In the genomic region with DNA sequence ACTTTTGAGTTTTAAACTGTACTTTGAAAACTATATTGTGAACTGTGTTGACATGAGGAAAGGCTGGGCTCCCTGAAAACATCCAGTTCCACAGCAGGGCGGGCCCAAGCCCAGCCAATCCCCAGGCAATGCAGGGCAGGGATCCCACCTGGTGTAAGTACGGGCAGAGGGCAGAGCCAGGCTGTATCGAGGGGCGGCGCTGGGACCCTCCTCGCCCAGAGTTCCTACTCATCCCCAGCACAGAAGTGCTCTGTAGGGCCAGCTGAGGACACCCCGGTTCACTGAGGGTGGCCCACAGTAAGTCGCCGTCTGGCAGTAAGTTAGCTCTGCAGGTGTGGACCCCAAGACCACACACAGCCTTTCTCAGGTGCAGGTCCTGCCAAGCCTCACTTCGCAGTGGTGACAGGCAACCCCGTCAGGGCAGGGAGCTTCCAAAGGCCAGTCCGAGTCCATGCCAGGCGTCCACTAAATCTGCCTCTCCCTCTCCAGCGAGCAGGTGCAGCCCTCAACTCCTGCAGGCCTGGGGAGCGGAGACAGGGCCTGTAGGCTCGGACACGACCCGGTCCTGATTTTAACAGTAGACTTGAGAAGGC, we compare ENCODE assay signal across 9 cellular contexts. TPM values are rescaled to one million over a fixed set of nuclear protein-coding genes. Genes with fewer than 3 reads are reported as not detected.
DNase-seq lines count a peak whose midpoint lies in the region; ATAC-seq and TF ChIP-seq lines count a peak whose summit lies in the region.
"Had no signal": no experiment of that assay in that cellular context is flagged by ENCODE, and none has a peak within 500 bp of the region (broad histone marks: within the 10 kb centered on the region; RNA-seq: fewer than 3 reads in every experiment).

No MANE protein-coding gene starts in this region.

- no peaks in the 10 kb centered on the region for H4K20me1 ChIP-seq in hepatocyte (ENCODE audit: insufficient read depth, poor library complexity, severe bottlenecking)

- CTCF ChIA-PET in WTC11 (lab: Charles Lee) = interaction anchor here (2.0 to 5.8 kb wide), 3 partner anchors 8 to 13 kb away, joined by 8 to 32 read pairs (median 16); a partner anchor contains a TSS

- no peaks in the 10 kb centered on the region for H3K9me3 Mint-ChIP-seq in activated CD4-positive, alpha-beta T cell treated with anti-CD3 and anti-CD28 coated beads, Interleukin-2, amount 10 ng/mL, durations not matched to agents 24 days and 14 days
- no peaks in the 10 kb centered on the region for H3K9me3 Mint-ChIP-seq in WTC11
- H3K9me3 Mint-ChIP-seq in stimulated activated effector memory CD8-positive, alpha-beta T cell treated with anti-CD3 and anti-CD28 coated beads, Interleukin-12 subunit alpha, Interleukin-12 subunit beta, amount 100 ng/mL, for 72 hours = no peaks in the 10 kb centered on the region

- peak overlapping the region; percentile 96 for H3K4me2 ChIP-seq in hepatocyte

- peaks cover 16% of the 10 kb centered on the region for H3K36me3 Mint-ChIP-seq in activated CD4-positive, alpha-beta T cell treated with anti-CD3 and anti-CD28 coated beads, Interleukin-2, amount 10 ng/mL, durations not matched to agents 24 days and 14 days (ENCODE audit: low read depth)
- H3K36me3 Mint-ChIP-seq in WTC11 = 0 out of 2 replicates have a peak, but pooled peaks cover 3% of the 10 kb centered on the region
- H3K36me3 Mint-ChIP-seq in stimulated activated effector memory CD8-positive, alpha-beta T cell treated with anti-CD3 and anti-CD28 coated beads, Interleukin-12 subunit alpha, Interleukin-12 subunit beta, amount 100 ng/mL, for 72 hours = peaks cover 44% of the 10 kb centered on the region

- H3K27me3 ChIP-seq in hepatocyte = no peaks in the 10 kb centered on the region

- no peaks in the 10 kb centered on the region for H3K9me3 ChIP-seq in hepatocyte (ENCODE audit: low read depth)

- H3K27me3 Mint-ChIP-seq in activated CD4-positive, alpha-beta T cell treated with anti-CD3 and anti-CD28 coated beads, Interleukin-2, amount 10 ng/mL, durations not matched to agents 24 days and 14 days = no peaks in the 10 kb centered on the region
- H3K27me3 Mint-ChIP-seq in WTC11 (ENCODE audit: low read depth) = peaks cover 4% of the 10 kb centered on the region; the same call in 1 of the 2 replicates

- TF ChIP-seq CTCF in WTC11 (IDR thresholded peaks at IDR 0.05) = no peak
- no peak for TF ChIP-seq CTCF in hepatocyte (IDR thresholded peaks at IDR 0.05; ENCODE audit: poor library complexity)

- peak overlapping the region; percentile 52 for H3K27ac ChIP-seq in hepatocyte

- peaks cover 11% of the 10 kb centered on the region for H3K79me2 ChIP-seq in hepatocyte

- peak; percentile 64 for DNase-seq in activated CD4-positive, alpha-beta T cell treated with anti-CD3 and anti-CD28 coated beads, Interleukin-2, amount 10 ng/mL, durations not matched to agents 24 days and 14 days
- no peak for DNase-seq in activated CD4-positive, alpha-beta T cell treated with anti-CD3 and anti-CD28 coated beads, Interleukin-2, amount 50 U/mL, for 4 hours
- DNase-seq in WTC11 (ENCODE audit: low spot score) (peak; percentile 11), hepatocyte (ENCODE audit: low spot score) (peak; percentile 5), HT-29 (ENCODE audit: low spot score) (no peak), RPMI8226 (no peak)
- no peak for DNase-seq in stimulated activated effector memory CD8-positive, alpha-beta T cell treated with anti-CD3 and anti-CD28 coated beads, Interleukin-12 subunit alpha, Interleukin-12 subunit beta, amount 100 ng/mL, for 72 hours (ENCODE audit: low spot score in 2 of 2)
- DNase-seq: stimulated activated CD8-positive, alpha-beta memory T cell treated with anti-CD3 and anti-CD28 coated beads, Interleukin-4, amount 100 ng/mL, for 48 hours had no signal

- H3K4me1 Mint-ChIP-seq in activated CD4-positive, alpha-beta T cell treated with anti-CD3 and anti-CD28 coated beads, Interleukin-2, amount 10 ng/mL, durations not matched to agents 24 days and 14 days = peaks cover 16% of the 10 kb centered on the region
- peaks cover 36% of the 10 kb centered on the region for H3K4me1 Mint-ChIP-seq in WTC11
- H3K4me1 Mint-ChIP-seq in stimulated activated effector memory CD8-positive, alpha-beta T cell treated with anti-CD3 and anti-CD28 coated beads, Interleukin-12 subunit alpha, Interleukin-12 subunit beta, amount 100 ng/mL, for 72 hours = peaks cover 6% of the 10 kb centered on the region

- ATAC-seq in WTC11 (no peak), HG03565 (IDR thresholded peaks at IDR 0.05; ENCODE audit: unreplicated experiment) (no peak)
- no peak for ATAC-seq in stimulated activated effector memory CD8-positive, alpha-beta T cell treated with anti-CD3 and anti-CD28 coated beads, Interleukin-12 subunit alpha, Interleukin-12 subunit beta, amount 100 ng/mL, for 72 hours

- POLR2A ChIA-PET in WTC11 (lab: Charles Lee) = interaction anchor here (1.1 kb wide), 1 partner anchor 10 kb away, joined by 3 read pairs; no protein-coding TSS in a partner anchor

- no peaks in the 10 kb centered on the region for H3K9me2 ChIP-seq in hepatocyte (replicated peaks; ENCODE audit: insufficient read depth)

- peak overlapping the region; percentile 89 for H3K4me3 Mint-ChIP-seq in activated CD4-positive, alpha-beta T cell treated with anti-CD3 and anti-CD28 coated beads, Interleukin-2, amount 10 ng/mL, durations not matched to agents 24 days and 14 days
- H3K4me3 Mint-ChIP-seq in WTC11 = peak overlapping the region; percentile 80
- peak overlapping the region; percentile 75 for H3K4me3 Mint-ChIP-seq in stimulated activated effector memory CD8-positive, alpha-beta T cell treated with anti-CD3 and anti-CD28 coated beads, Interleukin-12 subunit alpha, Interleukin-12 subunit beta, amount 100 ng/mL, for 72 hours

- H3K27ac Mint-ChIP-seq in activated CD4-positive, alpha-beta T cell treated with anti-CD3 and anti-CD28 coated beads, Interleukin-2, amount 10 ng/mL, durations not matched to agents 24 days and 14 days = peak overlapping the region; percentile 81
- no peak overlapping the region for H3K27ac Mint-ChIP-seq in WTC11
- peak overlapping the region; percentile 37 for H3K27ac Mint-ChIP-seq in stimulated activated effector memory CD8-positive, alpha-beta T cell treated with anti-CD3 and anti-CD28 coated beads, Interleukin-12 subunit alpha, Interleukin-12 subunit beta, amount 100 ng/mL, for 72 hours

- no peak overlapping the region for H2AFZ ChIP-seq in hepatocyte

- WGBS in hepatocyte (ENCODE audit: low lambda C conversion rate, missing lambda C conversion rate) = 92% methylated on average over 18 of the region's 18 CpGs

- no peaks in the 10 kb centered on the region for H3K36me3 ChIP-seq in hepatocyte (replicated peaks; ENCODE audit: insufficient read depth, low read depth)

- intact Hi-C loops in activated CD4-positive, alpha-beta T cell treated with anti-CD3 and anti-CD28 coated beads, Interleukin-2, amount 10 ng/mL, durations not matched to agents 24 days and 14 days (cut with micrococcal nuclease) = no loop called here

- H3K4me1 ChIP-seq in hepatocyte (ENCODE audit: insufficient read depth) = peaks cover 24% of the 10 kb centered on the region

- H3K4me3 ChIP-seq in hepatocyte = no peak overlapping the region

TF ChIP-seq in WTC11, 78 proteins besides CTCF, POLR2A, EP300 and RAD21 (continues in another document):
- TF ChIP-seq ZNF416 (CRISPR knock-in tag; IDR thresholded peaks at IDR 0.05) (no peak), GRHL2 (CRISPR knock-in tag; IDR thresholded peaks at IDR 0.05; ENCODE audit: insufficient replicate concordance, severe bottlenecking) (no peak), TP53 (CRISPR knock-in tag; IDR thresholded peaks at IDR 0.05) (no peak), ZNF219 (CRISPR knock-in tag; IDR thresholded peaks at IDR 0.05; ENCODE audit: borderline replicate concordance) (no peak)
- TF ChIP-seq, protein P1, sequence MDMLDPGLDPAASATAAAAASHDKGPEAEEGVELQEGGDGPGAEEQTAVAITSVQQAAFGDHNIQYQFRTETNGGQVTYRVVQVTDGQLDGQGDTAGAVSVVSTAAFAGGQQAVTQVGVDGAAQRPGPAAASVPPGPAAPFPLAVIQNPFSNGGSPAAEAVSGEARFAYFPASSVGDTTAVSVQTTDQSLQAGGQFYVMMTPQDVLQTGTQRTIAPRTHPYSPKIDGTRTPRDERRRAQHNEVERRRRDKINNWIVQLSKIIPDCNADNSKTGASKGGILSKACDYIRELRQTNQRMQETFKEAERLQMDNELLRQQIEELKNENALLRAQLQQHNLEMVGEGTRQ (CRISPR knock-in tag; IDR thresholded peaks at IDR 0.05) = no peak

RNA-seq across cellular contexts. Expression of a gene that starts 6.4 kb away (rescaled TPM):
- 21.8 and 23.1 TPM in 2 replicates for total RNA-seq in activated CD4-positive, alpha-beta T cell treated with anti-CD3 and anti-CD28 coated beads, Interleukin-2, amount 10 ng/mL, durations not matched to agents 24 days and 14 days
- total RNA-seq in WTC11 (2021) (30.6 to 39.7 TPM (median 32.5 TPM) in 3 replicates), hepatocyte (47.6 and 75.8 TPM in 2 replicates)
- polyA plus RNA-seq in hepatocyte = 104 and 130 TPM in 2 replicates
- 515 and 552 TPM in 2 replicates for total RNA-seq in HT-29 (2014; rRNA removed; shearing (Covaris generic))

RNA-seq across cellular contexts. Expression of a gene that starts 6.6 kb away (rescaled TPM):
- total RNA-seq in activated CD4-positive, alpha-beta T cell treated with anti-CD3 and anti-CD28 coated beads, Interleukin-2, amount 10 ng/mL, durations not matched to agents 24 days and 14 days = 0.47 and 1.1 TPM in 2 replicates
- total RNA-seq in WTC11 (2021) = 4.0 to 6.0 TPM (median 5.9 TPM) in 3 replicates
- 3.4 and 7.3 TPM in 2 replicates for total RNA-seq in hepatocyte
- polyA plus RNA-seq in hepatocyte = 15.9 and 19.1 TPM in 2 replicates
- 5.3 and 6.9 TPM in 2 replicates for total RNA-seq in HT-29 (2014; rRNA removed; shearing (Covaris generic))

RNA-seq across cellular contexts. Expression of a gene that starts 9.1 kb away (rescaled TPM):
- total RNA-seq in activated CD4-positive, alpha-beta T cell treated with anti-CD3 and anti-CD28 coated beads, Interleukin-2, amount 10 ng/mL, durations not matched to agents 24 days and 14 days = 54.8 and 57.4 TPM in 2 replicates
- total RNA-seq in WTC11 (2021) (39.4 to 46.9 TPM (median 40.1 TPM) in 3 replicates), hepatocyte (25.6 and 26.9 TPM in 2 replicates)
- 25.6 TPM in 2 replicates for polyA plus RNA-seq in hepatocyte
- total RNA-seq in HT-29 (2014; rRNA removed; shearing (Covaris generic)) = 75.3 and 82.0 TPM in 2 replicates

RNA-seq across cellular contexts. Expression of a gene that starts 29.8 kb away (rescaled TPM):
- 2.1 and 2.3 TPM in 2 replicates for total RNA-seq in activated CD4-positive, alpha-beta T cell treated with anti-CD3 and anti-CD28 coated beads, Interleukin-2, amount 10 ng/mL, durations not matched to agents 24 days and 14 days
- total RNA-seq in WTC11 (2021) = 2.3 to 3.4 TPM (median 2.5 TPM) in 3 replicates
- 0.64 and 1.6 TPM in 2 replicates for total RNA-seq in hepatocyte
- polyA plus RNA-seq in hepatocyte = 0.40 and 1.2 TPM in 2 replicates
- 8.1 and 10.0 TPM in 2 replicates for total RNA-seq in HT-29 (2014; rRNA removed; shearing (Covaris generic))

RNA-seq across cellular contexts. Expression of a gene that starts 31.8 kb away (rescaled TPM):
- total RNA-seq in activated CD4-positive, alpha-beta T cell treated with anti-CD3 and anti-CD28 coated beads, Interleukin-2, amount 10 ng/mL, durations not matched to agents 24 days and 14 days = 70.8 and 94.4 TPM in 2 replicates
- total RNA-seq in WTC11 (2021) = 42.9 to 62.4 TPM (median 48.3 TPM) in 3 replicates
- 19.3 and 28.4 TPM in 2 replicates for total RNA-seq in hepatocyte
- polyA plus RNA-seq in hepatocyte = 57.9 and 84.0 TPM in 2 replicates
- total RNA-seq in HT-29 (2014; rRNA removed; shearing (Covaris generic)) = 217 and 259 TPM in 2 replicates

Comparison
In these comparisons a context has a peak if more than half of its experiments do, and no peak if none do; other contexts are left out.
1. DNase-seq: peak in activated CD4-positive, alpha-beta T cell treated with anti-CD3 and anti-CD28 coated beads, Interleukin-2, amount 10 ng/mL, durations not matched to agents 24 days and 14 days (single experiment), WTC11 (single experiment) and hepatocyte (single experiment); none in activated CD4-positive, alpha-beta T cell treated with anti-CD3 and anti-CD28 coated beads, Interleukin-2, amount 50 U/mL, for 4 hours (0 of 2), stimulated activated effector memory CD8-positive, alpha-beta T cell treated with anti-CD3 and anti-CD28 coated beads, Interleukin-12 subunit alpha, Interleukin-12 subunit beta, amount 100 ng/mL, for 72 hours (0 of 2), HT-29 (single experiment) and RPMI8226 (single experiment).
2. Peak in every context shown above with its lines, with median percentiles within 50 percentile points of each other: H3K4me3 Mint-ChIP-seq.